In genomic region chr16:35750701-35751104, GRCh38 we compare ENCODE assay signal across 24 cellular contexts.
"Had no signal": no experiment of that assay in that cellular context is flagged by ENCODE, and none has a peak within 500 bp of the region (broad histone marks: within the 10 kb centered on the region; RNA-seq: fewer than 3 reads in every experiment).

No MANE protein-coding gene starts in this region.

- H3K4me1 Mint-ChIP-seq: mesothelial cell of epicardium; naive thymus-derived CD4-positive, alpha-beta T cell; stimulated activated memory B cell treated with anti-CD40 and anti-IgM and Interleukin-4, amounts not matched to agents 10 μg/mL and 1 μg/mL and 100 μg/mL, for 72 hours; stimulated activated naive CD8-positive, alpha-beta T cell treated with anti-CD3 and anti-CD28 coated beads, Interleukin-15, amount 100 ng/mL, for 72 hours had no signal

- H3K4me3 Mint-ChIP-seq: immature natural killer cell; mesothelial cell of epicardium; naive thymus-derived CD4-positive, alpha-beta T cell; natural killer cell treated with Interleukin-12 subunit alpha and Interleukin-12 subunit beta and Interleukin-15 and Interleukin-18, amount 100 ng/mL, for 72 hours; stimulated activated memory B cell treated with anti-CD40 and anti-IgM and Interleukin-4, amounts not matched to agents 10 μg/mL and 1 μg/mL and 100 μg/mL, for 72 hours; stimulated activated naive CD8-positive, alpha-beta T cell treated with anti-CD3 and anti-CD28 coated beads, Interleukin-15, amount 100 ng/mL, for 72 hours; type B pancreatic cell had no signal

- H3K27ac Mint-ChIP-seq: immature natural killer cell; mesothelial cell of epicardium; naive thymus-derived CD4-positive, alpha-beta T cell; natural killer cell treated with Interleukin-12 subunit alpha and Interleukin-12 subunit beta and Interleukin-15 and Interleukin-18, amount 100 ng/mL, for 72 hours; stimulated activated memory B cell treated with anti-CD40 and anti-IgM and Interleukin-4, amounts not matched to agents 10 μg/mL and 1 μg/mL and 100 μg/mL, for 72 hours; stimulated activated naive CD8-positive, alpha-beta T cell treated with anti-CD3 and anti-CD28 coated beads, Interleukin-15, amount 100 ng/mL, for 72 hours; type B pancreatic cell had no signal

- H3K27me3 Mint-ChIP-seq: naive thymus-derived CD4-positive, alpha-beta T cell; natural killer cell treated with Interleukin-12 subunit alpha and Interleukin-12 subunit beta and Interleukin-15 and Interleukin-18, amount 100 ng/mL, for 72 hours; stimulated activated memory B cell treated with anti-CD40 and anti-IgM and Interleukin-4, amounts not matched to agents 10 μg/mL and 1 μg/mL and 100 μg/mL, for 72 hours; stimulated activated naive CD8-positive, alpha-beta T cell treated with anti-CD3 and anti-CD28 coated beads, Interleukin-15, amount 100 ng/mL, for 72 hours; type B pancreatic cell had no signal

- H3K9me3 ChIP-seq: left ventricle myocardium inferior, psoas muscle, right lobe of liver, uterus had no signal

- H3K36me3 ChIP-seq: left ventricle myocardium inferior, right lobe of liver, tibial nerve, uterus had no signal

- H3K9me3 Mint-ChIP-seq: type B pancreatic cell had no signal

- H3K36me3 Mint-ChIP-seq: mesothelial cell of epicardium; stimulated activated memory B cell treated with anti-CD40 and anti-IgM and Interleukin-4, amounts not matched to agents 10 μg/mL and 1 μg/mL and 100 μg/mL, for 72 hours; type B pancreatic cell had no signal

- ATAC-seq: naive thymus-derived CD4-positive, alpha-beta T cell; natural killer cell treated with Interleukin-12 subunit alpha and Interleukin-12 subunit beta and Interleukin-15 and Interleukin-18, amount 100 ng/mL, for 72 hours; psoas muscle; right lobe of liver; stimulated activated memory B cell treated with anti-CD40 and anti-IgM and Interleukin-4, amounts not matched to agents 10 μg/mL and 1 μg/mL and 100 μg/mL, for 72 hours; stimulated activated naive CD8-positive, alpha-beta T cell treated with anti-CD3 and anti-CD28 coated beads, Interleukin-15, amount 100 ng/mL, for 72 hours had no signal

- DNase-seq: hypothalamus; immature natural killer cell; kidney; left ventricle myocardium inferior; mesendoderm; naive thymus-derived CD4-positive, alpha-beta T cell; right lobe of liver; stimulated activated CD4-positive, alpha-beta T cell treated with anti-CD3 and anti-CD28 coated beads, Interleukin-1b, Interleukin-23, amount 100 ng/mL, for 48 hours; stimulated activated CD4-positive, alpha-beta T cell treated with anti-CD3 and anti-CD28 coated beads, Interleukin-2, amount 100 ng/mL, for 48 hours; stimulated activated CD4-positive, alpha-beta T cell treated with anti-CD3 and anti-CD28 coated beads, Interleukin-4, amount 100 ng/mL, for 4 hours; stimulated activated CD8-positive, alpha-beta memory T cell treated with anti-CD3 and anti-CD28 coated beads, Interleukin-4, amount 100 ng/mL, for 48 hours; stimulated activated naive CD4-positive, alpha-beta T cell treated with Interleukin-2 at 50 U/mL for 16 hours; stimulated activated naive CD8-positive, alpha-beta T cell treated with anti-CD3 and anti-CD28 coated beads, Interleukin-15, amount 100 ng/mL, for 72 hours; substantia nigra; uterus had no signal

- H3K27me3 ChIP-seq: right lobe of liver, tibial nerve, uterus had no signal

- H3K4me1 ChIP-seq: left ventricle myocardium inferior, parathyroid adenoma, psoas muscle, right lobe of liver, tibial nerve, uterus had no signal

- H3K27ac ChIP-seq: left ventricle myocardium inferior, parathyroid adenoma, psoas muscle, right lobe of liver, tibial nerve, uterus had no signal

- H3K4me3 ChIP-seq: left ventricle myocardium inferior, lung, psoas muscle, right lobe of liver, smooth muscle cell, tibial nerve, uterus had no signal
